9 cellular contexts compared by ENCODE assay signal in the genomic region with DNA sequence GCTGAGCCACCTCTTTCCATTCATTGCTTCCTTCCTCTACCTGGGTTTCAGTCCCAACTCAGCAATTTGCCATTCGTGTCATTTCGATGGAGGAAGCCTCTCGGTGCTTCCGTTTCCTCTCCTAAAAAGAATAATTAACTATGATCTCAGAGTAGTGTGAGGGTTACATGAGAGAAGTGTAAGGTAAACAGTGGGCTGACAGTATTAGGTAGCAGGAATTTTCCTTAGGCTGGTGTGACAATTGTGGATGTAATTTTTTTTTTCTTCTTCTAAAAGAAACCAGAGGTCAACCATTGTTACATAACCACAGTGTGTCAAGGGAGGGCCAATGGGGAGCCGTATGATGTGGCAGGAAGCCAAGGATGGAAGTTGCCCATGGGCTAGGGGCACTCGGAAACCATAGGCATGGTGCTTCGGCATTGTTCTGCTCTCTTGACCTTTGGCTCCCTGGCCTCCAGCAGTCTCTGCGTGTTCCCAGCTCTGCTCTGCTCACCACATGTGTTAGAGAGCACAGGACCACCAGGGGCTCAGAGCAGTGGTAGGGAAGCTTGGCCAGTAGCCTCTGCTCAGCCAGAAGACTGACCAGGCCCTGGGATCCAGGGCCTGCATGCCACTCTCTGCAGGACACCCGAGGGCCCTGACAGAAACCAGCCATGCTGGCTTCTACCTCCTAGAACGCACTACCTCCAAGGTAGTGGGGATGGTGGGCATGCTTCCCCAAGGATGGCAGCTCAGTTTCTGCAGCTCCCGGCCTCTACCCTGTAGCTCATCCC. TPM values are rescaled to one million over a fixed set of nuclear protein-coding genes. Genes with fewer than 3 reads are reported as not detected.
DNase-seq lines count a peak whose midpoint lies in the region; ATAC-seq, FAIRE-seq and TF ChIP-seq lines count a peak whose summit lies in the region.
"Had no signal": no experiment of that assay in that cellular context is flagged by ENCODE, and none has a peak within 500 bp of the region (broad histone marks: within the 10 kb centered on the region; RNA-seq: fewer than 3 reads in every experiment).

No MANE protein-coding gene starts in this region.

- no peaks in the 10 kb centered on the region for H4K20me1 ChIP-seq in GM12878 (ENCODE audit: control insufficient read depth, insufficient read depth)

- H3K9me3 ChIP-seq in GM12878 (replicated peaks; ENCODE audit: control insufficient read depth, insufficient read depth, low read length), result no peaks in the 10 kb centered on the region
- H3K9me3 ChIP-seq: gastroesophageal sphincter had no signal

- H3K9me3 Mint-ChIP-seq in activated CD4-positive, alpha-beta T cell treated with anti-CD3 and anti-CD28 coated beads, Interleukin-2, amount 10 ng/mL, durations not matched to agents 7 days and 5 days, result no peaks in the 10 kb centered on the region

- H3K4me1 ChIP-seq in GM12878 (ENCODE audit: control insufficient read depth, insufficient read depth, low read length), result no peaks in the 10 kb centered on the region; the same call in none of the 2 replicates

- H3K79me2 ChIP-seq in GM12878 (ENCODE audit: control insufficient read depth, insufficient read depth, low read length), result peaks cover 26% of the 10 kb centered on the region

- H3K36me3 Mint-ChIP-seq in activated CD4-positive, alpha-beta T cell treated with anti-CD3 and anti-CD28 coated beads, Interleukin-2, amount 10 ng/mL, durations not matched to agents 7 days and 5 days (ENCODE audit: low read depth), result peaks cover 20% of the 10 kb centered on the region

- RAD21 ChIA-PET in GM12878 (lab: Charles Lee; ENCODE audit: unreplicated experiment), result interaction anchor here (1.6 kb wide), 1 partner anchor 114 kb away, joined by 5 read pairs; no protein-coding TSS in a partner anchor

- no peak for TF ChIP-seq EP300 in GM12878 (IDR thresholded peaks at IDR 0.05; ENCODE audit: borderline replicate concordance in 1 of 2, control insufficient read depth in 1 of 2, low read depth in 2 of 2, low read length in 2 of 2)

- peak overlapping the region; percentile 5; the same call in 1 of the 2 replicates for H2AFZ ChIP-seq in GM12878 (ENCODE audit: control insufficient read depth, low read depth, low read length)

- no peak overlapping the region for H3K4me3 ChIP-seq in GM12878
- H3K4me3 ChIP-seq: gastroesophageal sphincter had no signal

- FAIRE-seq in GM12878 (lab: Jason Lieb, UNC), result no peak

- CTCF ChIA-PET in activated CD4-positive, alpha-beta T cell treated with anti-CD3 and anti-CD28 coated beads, Interleukin-2, amount 10 ng/mL, durations not matched to agents 7 days and 5 days (lab: Charles Lee), result interaction anchor here (0.5 to 1.8 kb wide), 10 partner anchors 12 to 128 kb away, joined by 3 to 6 read pairs (median 3); a partner anchor contains a TSS
- CTCF ChIA-PET in GM12878 (lab: Yijun Ruan, JAX), result interaction anchor here (1.3 to 1.6 kb wide), 2 partner anchors 23 to 108 kb away, joined by 3 to 4 read pairs; a partner anchor contains a TSS

- BruUV-seq in GM12878 (replicated peaks; lab: Mats Ljungman, UMichigan), result no TSS peak

- no peak for TF ChIP-seq CTCF in GM12878 (IDR thresholded peaks at IDR 0.05 in 2 of 3, conservative IDR thresholded peaks at IDR 0.05 in 1 of 3; ENCODE audit: control insufficient read depth in 2 of 3, extremely low read depth in 1 of 3, insufficient read depth in 1 of 3, low read depth in 3 of 3, low read length in 3 of 3)

- H3K27ac ChIP-seq in GM12878 (ENCODE audit: control insufficient read depth, insufficient read depth), result no peak overlapping the region

- WGBS in GM12878 (ENCODE audit: insufficient coverage, insufficient replicate concordance, low lambda C conversion rate, missing lambda C conversion rate), result 51% methylated on average over 11 of the region's 11 CpGs

- no peak for TF ChIP-seq POLR2A in GM12878 (IDR thresholded peaks at IDR 0.05; ENCODE audit: low read depth, low read length)

- peak overlapping the region; percentile 72 for H3K27ac Mint-ChIP-seq in activated CD4-positive, alpha-beta T cell treated with anti-CD3 and anti-CD28 coated beads, Interleukin-2, amount 10 ng/mL, durations not matched to agents 7 days and 5 days

- H3K4me2 ChIP-seq in GM12878 (ENCODE audit: control insufficient read depth, insufficient read depth), result no peak overlapping the region

- peak overlapping the region; percentile 58 for H3K4me3 Mint-ChIP-seq in activated CD4-positive, alpha-beta T cell treated with anti-CD3 and anti-CD28 coated beads, Interleukin-2, amount 10 ng/mL, durations not matched to agents 7 days and 5 days

- no peaks in the 10 kb centered on the region for H3K27me3 Mint-ChIP-seq in activated CD4-positive, alpha-beta T cell treated with anti-CD3 and anti-CD28 coated beads, Interleukin-2, amount 10 ng/mL, durations not matched to agents 7 days and 5 days

- POLR2A ChIA-PET in activated CD4-positive, alpha-beta T cell treated with anti-CD3 and anti-CD28 coated beads, Interleukin-2, amount 10 ng/mL, durations not matched to agents 7 days and 5 days (lab: Charles Lee), result no interaction called here
- POLR2A ChIA-PET in GM12878 (lab: Charles Lee), result interaction anchor here (0.6 to 0.7 kb wide), 2 partner anchors 20 to 108 kb away, joined by 3 read pairs; no protein-coding TSS in a partner anchor

- in situ Hi-C loops in GM12878 (cut with MboI), result no loop called here

- H3K9ac ChIP-seq in GM12878 (ENCODE audit: control insufficient read depth, insufficient read depth, low read length), result no peak overlapping the region

- DNase-seq in activated CD4-positive, alpha-beta T cell treated with anti-CD3 and anti-CD28 coated beads, Interleukin-2, amount 10 ng/mL, durations not matched to agents 7 days and 5 days, result no peak
- no peak for DNase-seq in activated CD4-positive, alpha-beta T cell treated with anti-CD3 and anti-CD28 coated beads for 1 hour
- peak; percentile 54 for DNase-seq in NCI-H2227 (lab: John Stamatoyannopoulos, UW; ENCODE audit: unreplicated experiment)
- DNase-seq in GM12878 (ENCODE audit: low read depth, low spot score), result no peak
- DNase-seq in renal cortical epithelial cell (ENCODE audit: low read depth), result peak; percentile 71
- no peak for DNase-seq in inferior parietal cortex (ENCODE audit: extremely low spot score)

- no peaks in the 10 kb centered on the region; a peak in 1 of 4 replicates for H3K27me3 ChIP-seq in GM12878 (replicated peaks in 1 of 2; ENCODE audit: control insufficient read depth in 2 of 2, insufficient read depth in 2 of 2, low read length in 1 of 2)

- SMC1A ChIA-PET in GM12878 (lab: Charles Lee; ENCODE audit: uncharacterized antibody, unreplicated experiment), result interaction anchor here (10.1 kb wide), 1 partner anchor 114 kb away, joined by 106 read pairs; no protein-coding TSS in a partner anchor

- peaks cover 39% of the 10 kb centered on the region for H3K4me1 Mint-ChIP-seq in activated CD4-positive, alpha-beta T cell treated with anti-CD3 and anti-CD28 coated beads, Interleukin-2, amount 10 ng/mL, durations not matched to agents 7 days and 5 days

- ATAC-seq in GM12878, result no peak
- ATAC-seq in HG03442 (IDR thresholded peaks at IDR 0.05; ENCODE audit: unreplicated experiment), result no peak
- ATAC-seq in GM21529 (IDR thresholded peaks at IDR 0.05; ENCODE audit: unreplicated experiment), result no peak
- ATAC-seq: gastroesophageal sphincter had no signal

- no peaks in the 10 kb centered on the region for H3K36me3 ChIP-seq in GM12878 (ENCODE audit: control insufficient read depth in 2 of 2, insufficient read depth in 2 of 2, low read length in 1 of 2)
- H3K36me3 ChIP-seq: gastroesophageal sphincter had no signal

- intact Hi-C loops in GM12878 (cut with micrococcal nuclease; ENCODE audit: unreplicated experiment), result loop anchor here (10.0 kb wide), 1 partner anchor 105 kb away; no protein-coding TSS in a partner anchor

- TF ChIP-seq RAD21 in GM12878 (IDR thresholded peaks at IDR 0.05; ENCODE audit: insufficient read depth, low read depth, low read length), result no peak

RNA-seq across cellular contexts. Expression of a gene that starts 2.0 kb away (rescaled TPM):
- total RNA-seq in activated CD4-positive, alpha-beta T cell treated with anti-CD3 and anti-CD28 coated beads, Interleukin-2, amount 10 ng/mL, durations not matched to agents 7 days and 5 days, result 100 to 1,000 TPM; 504 to 522 TPM
- total RNA-seq in GM12878 (2013; cell fraction: nucleolus; rRNA removed), result 82.8 and 93.7 TPM in 2 replicates
- total RNA-seq in GM12878 (2014; rRNA removed), result 155 and 182 TPM in 2 replicates
- 240 and 243 TPM in 2 replicates for total RNA-seq in GM12878 (2014; rRNA removed; fragmentation: Illumina TruSeq; extraction: Trizol)
- 214 and 230 TPM in 2 replicates for total RNA-seq in GM12878 (2021)
- 48.3 TPM for polyA plus RNA-seq in GM12878 (2011; ENCODE audit: low read depth)
- 275 and 463 TPM in 2 replicates for polyA plus RNA-seq in GM12878 (2011; rRNA removed)
- polyA plus RNA-seq in GM12878 (2011; cell fraction: cytosol; rRNA removed), result 65.8 and 84.4 TPM in 2 replicates
- polyA plus RNA-seq in GM12878 (2011; cell fraction: nucleus; rRNA removed), result 181 and 201 TPM in 2 replicates
- polyA plus RNA-seq in GM12878 (2012), result 106 and 134 TPM in 2 replicates
- polyA plus RNA-seq in GM12878 (2014; fragmentation: Illumina TruSeq; extraction: Trizol), result 199 and 258 TPM in 2 replicates
- polyA plus RNA-seq in GM12878 (2014; fragmentation: Nextera tagmentation; extraction: Ambion mirVana), result 100 to 1,000 TPM; 149 to 236 TPM
- polyA plus RNA-seq in GM12878 (2014; rRNA removed), result 90.5 and 117 TPM in 2 replicates
- 100 to 1,000 TPM; 234 to 239 TPM for polyA plus RNA-seq in GM12878 (2016; fragmentation: Nextera tagmentation; extraction: Ambion mirVana)
- 98.7 and 134 TPM in 2 replicates for polyA minus RNA-seq in GM12878 (2011; rRNA and poly(A)+ RNA removed)
- polyA minus RNA-seq in GM12878 (2011; cell fraction: cytosol; rRNA and poly(A)+ RNA removed), result 57.5 and 61.4 TPM in 2 replicates
- polyA minus RNA-seq in GM12878 (2011; cell fraction: nucleus; rRNA and poly(A)+ RNA removed), result 65.8 and 71.7 TPM in 2 replicates
- total RNA-seq in renal cortical epithelial cell, result 2.1 and 46.5 TPM in 2 replicates

RNA-seq across cellular contexts. Expression of a gene that starts 23.5 kb away (rescaled TPM):
- total RNA-seq in activated CD4-positive, alpha-beta T cell treated with anti-CD3 and anti-CD28 coated beads, Interleukin-2, amount 10 ng/mL, durations not matched to agents 7 days and 5 days, result 10 to 100 TPM; 65.2 to 67.9 TPM
- total RNA-seq in GM12878 (2013; cell fraction: nucleolus; rRNA removed), result 12.1 and 14.2 TPM in 2 replicates
- total RNA-seq in GM12878 (2014; rRNA removed) (3.6 and 4.3 TPM in 2 replicates), GM12878 (2014; rRNA removed; fragmentation: Illumina TruSeq; extraction: Trizol) (4.2 and 4.7 TPM in 2 replicates), GM12878 (2021) (22.3 and 23.3 TPM in 2 replicates), renal cortical epithelial cell (44.8 and 89.8 TPM in 2 replicates)
- polyA plus RNA-seq in GM12878 (2011; ENCODE audit: low read depth), result 3.6 TPM
- polyA plus RNA-seq in GM12878 (2011; rRNA removed) (10.3 and 14.5 TPM in 2 replicates), GM12878 (2014; fragmentation: Illumina TruSeq; extraction: Trizol) (8.3 and 8.7 TPM in 2 replicates), GM12878 (2014; fragmentation: Nextera tagmentation; extraction: Ambion mirVana) (1 to 10 TPM; 2.4 to 5.0 TPM), GM12878 (2014; rRNA removed) (10.2 and 11.5 TPM in 2 replicates), GM12878 (2016; fragmentation: Nextera tagmentation; extraction: Ambion mirVana) (10 to 100 TPM in 1 of 2 experiments, 1 to 10 TPM in 1; 3.0 to 19.6 TPM)
- 15.3 and 20.0 TPM in 2 replicates for polyA plus RNA-seq in GM12878 (2011; cell fraction: cytosol; rRNA removed)
- polyA plus RNA-seq in GM12878 (2011; cell fraction: nucleus; rRNA removed), result 7.7 and 11.8 TPM in 2 replicates
- 5.5 and 9.6 TPM in 2 replicates for polyA plus RNA-seq in GM12878 (2012)
- 14.2 and 20.5 TPM in 2 replicates for polyA minus RNA-seq in GM12878 (2011; rRNA and poly(A)+ RNA removed)
- 5.6 and 8.8 TPM in 2 replicates for polyA minus RNA-seq in GM12878 (2011; cell fraction: cytosol; rRNA and poly(A)+ RNA removed)
- 2.9 and 4.5 TPM in 2 replicates for polyA minus RNA-seq in GM12878 (2011; cell fraction: nucleus; rRNA and poly(A)+ RNA removed)

RNA-seq across cellular contexts. Expression of a gene that starts 55.2 kb away (rescaled TPM):
- under 1 TPM in 1 of 2 experiments, not detected in 1; 0.22 TPM for total RNA-seq in activated CD4-positive, alpha-beta T cell treated with anti-CD3 and anti-CD28 coated beads, Interleukin-2, amount 10 ng/mL, durations not matched to agents 7 days and 5 days
- total RNA-seq in GM12878 (2013; cell fraction: nucleolus; rRNA removed), result not detected in 2 replicates
- not detected in 2 replicates for total RNA-seq in GM12878 (2014; rRNA removed)
- total RNA-seq in GM12878 (2014; rRNA removed; fragmentation: Illumina TruSeq; extraction: Trizol), result not detected in 2 replicates
- not detected in 2 replicates for total RNA-seq in GM12878 (2021)
- not detected for polyA plus RNA-seq in GM12878 (2011; ENCODE audit: low read depth)
- polyA plus RNA-seq in GM12878 (2011; rRNA removed), result not detected in 2 replicates
- polyA plus RNA-seq in GM12878 (2011; cell fraction: cytosol; rRNA removed), result not detected in 2 replicates
- polyA plus RNA-seq in GM12878 (2011; cell fraction: nucleus; rRNA removed), result not detected in 2 replicates
- polyA plus RNA-seq in GM12878 (2012), result not detected in 2 replicates
- not detected in 2 replicates for polyA plus RNA-seq in GM12878 (2014; fragmentation: Illumina TruSeq; extraction: Trizol)
- not detected for polyA plus RNA-seq in GM12878 (2014; fragmentation: Nextera tagmentation; extraction: Ambion mirVana)
- not detected in 2 replicates for polyA plus RNA-seq in GM12878 (2014; rRNA removed)
- 1 to 10 TPM in 1 of 2 experiments, not detected in 1; 1.6 TPM for polyA plus RNA-seq in GM12878 (2016; fragmentation: Nextera tagmentation; extraction: Ambion mirVana)
- polyA minus RNA-seq in GM12878 (2011; rRNA and poly(A)+ RNA removed), result not detected in 2 replicates
- not detected in 2 replicates for polyA minus RNA-seq in GM12878 (2011; cell fraction: cytosol; rRNA and poly(A)+ RNA removed)
- not detected in 2 replicates for polyA minus RNA-seq in GM12878 (2011; cell fraction: nucleus; rRNA and poly(A)+ RNA removed)
- 0.30 TPM in 1 of 2 replicates, not detected in the other for total RNA-seq in renal cortical epithelial cell

Comparison
In these comparisons a context has a peak if more than half of its experiments do, and no peak if none do; other contexts are left out.
1. DNase-seq: peak in NCI-H2227 (single experiment) and renal cortical epithelial cell (single experiment); none in activated CD4-positive, alpha-beta T cell treated with anti-CD3 and anti-CD28 coated beads, Interleukin-2, amount 10 ng/mL, durations not matched to agents 7 days and 5 days (single experiment), activated CD4-positive, alpha-beta T cell treated with anti-CD3 and anti-CD28 coated beads for 1 hour (single experiment), GM12878 (single experiment) and inferior parietal cortex (single experiment).